9 cellular contexts compared by ENCODE assay signal in genomic region chrX:68647156-68647957, GRCh38. TPM values are rescaled to one million over a fixed set of nuclear protein-coding genes. Genes with fewer than 3 reads are reported as not detected.
DNase-seq lines count a peak whose midpoint lies in the region; ATAC-seq, FAIRE-seq and TF ChIP-seq lines count a peak whose summit lies in the region.
"Had no signal": no experiment of that assay in that cellular context is flagged by ENCODE, and none has a peak within 500 bp of the region (broad histone marks: within the 10 kb centered on the region; RNA-seq: fewer than 3 reads in every experiment).

A gene with protein sequence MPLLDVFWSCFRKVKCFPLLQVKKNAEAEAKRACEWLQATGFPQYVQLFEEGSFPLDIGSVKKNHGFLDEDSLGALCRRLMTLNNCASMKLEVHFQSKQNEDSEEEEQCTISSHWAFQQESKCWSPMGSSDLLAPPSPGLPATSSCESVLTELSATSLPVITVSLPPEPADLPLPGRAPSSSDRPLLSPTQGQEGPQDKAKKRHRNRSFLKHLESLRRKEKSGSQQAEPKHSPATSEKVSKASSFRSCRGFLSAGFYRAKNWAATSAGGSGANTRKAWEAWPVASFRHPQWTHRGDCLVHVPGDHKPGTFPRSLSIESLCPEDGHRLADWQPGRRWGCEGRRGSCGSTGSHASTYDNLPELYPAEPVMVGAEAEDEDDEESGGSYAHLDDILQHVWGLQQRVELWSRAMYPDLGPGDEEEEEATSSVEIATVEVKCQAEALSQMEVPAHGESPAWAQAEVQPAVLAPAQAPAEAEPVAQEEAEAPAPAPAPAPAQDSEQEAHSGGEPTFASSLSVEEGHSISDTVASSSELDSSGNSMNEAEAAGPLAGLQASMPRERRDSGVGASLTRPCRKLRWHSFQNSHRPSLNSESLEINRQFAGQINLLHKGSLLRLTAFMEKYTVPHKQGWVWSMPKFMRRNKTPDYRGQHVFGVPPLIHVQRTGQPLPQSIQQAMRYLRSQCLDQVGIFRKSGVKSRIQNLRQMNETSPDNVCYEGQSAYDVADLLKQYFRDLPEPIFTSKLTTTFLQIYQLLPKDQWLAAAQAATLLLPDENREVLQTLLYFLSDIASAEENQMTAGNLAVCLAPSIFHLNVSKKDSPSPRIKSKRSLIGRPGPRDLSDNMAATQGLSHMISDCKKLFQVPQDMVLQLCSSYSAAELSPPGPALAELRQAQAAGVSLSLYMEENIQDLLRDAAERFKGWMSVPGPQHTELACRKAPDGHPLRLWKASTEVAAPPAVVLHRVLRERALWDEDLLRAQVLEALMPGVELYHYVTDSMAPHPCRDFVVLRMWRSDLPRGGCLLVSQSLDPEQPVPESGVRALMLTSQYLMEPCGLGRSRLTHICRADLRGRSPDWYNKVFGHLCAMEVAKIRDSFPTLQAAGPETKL (plus strand): TSS chrX:68647666. CDS start chrX:68647883, 217 bp downstream.

- H3K4me3 ChIP-seq in A549 (peak within 1 kb of the TSS; percentile 46), endothelial cell of umbilical vein (replicated peaks in 1 of 3; ENCODE audit: insufficient read depth in 1 of 3, low read depth in 1 of 3, low read length in 3 of 3) (peak within 1 kb of the TSS; percentile 26 to 59 (median 43)), mesodermal cell (ENCODE audit: extremely low read depth, insufficient read depth, low read length, poor library complexity, severe bottlenecking) (peak within 1 kb of the TSS; percentile 23)

- no peaks in the 10 kb centered on the region for H3K27me3 ChIP-seq in endothelial cell of umbilical vein (ENCODE audit: control insufficient read depth in 2 of 2, insufficient read depth in 2 of 2, low read length in 2 of 2)

- H4K20me1 ChIP-seq in endothelial cell of umbilical vein (replicated peaks; ENCODE audit: control insufficient read depth, extremely low read depth, insufficient read depth, low read length): no peaks in the 10 kb centered on the region

- peak; percentile 18; the same call in 1 of the 2 replicates for TF ChIP-seq POLR2A in A549 (IDR thresholded peaks at IDR 0.05; ENCODE audit: low read length)
- no peak for TF ChIP-seq POLR2A in endothelial cell of umbilical vein (IDR thresholded peaks at IDR 0.05; ENCODE audit: low read depth, low read length)

- H3K36me3 ChIP-seq in endothelial cell of umbilical vein (ENCODE audit: control insufficient read depth in 2 of 2, extremely low read depth in 1 of 2, insufficient read depth in 2 of 2, low read length in 2 of 2): no peaks in the 10 kb centered on the region
- no peaks in the 10 kb centered on the region for H3K36me3 ChIP-seq in mesodermal cell (ENCODE audit: control insufficient read depth, insufficient read depth, low read length)

- H3K9ac ChIP-seq in endothelial cell of umbilical vein (replicated peaks; ENCODE audit: extremely low read depth, insufficient read depth, low read length): no peak within 1 kb of the TSS

- TF ChIP-seq CTCF in A549 (IDR thresholded peaks at IDR 0.05) (no peak), endothelial cell of umbilical vein (IDR thresholded peaks at IDR 0.05; ENCODE audit: extremely low read depth in 1 of 2, insufficient read depth in 1 of 2, low read depth in 1 of 2, low read length in 2 of 2) (peak in 1 of 2 donors; percentile 11)

- H2AFZ ChIP-seq in endothelial cell of umbilical vein (ENCODE audit: low read depth, low read length): peak within 1 kb of the TSS; percentile 90

- POLR2A ChIA-PET in A549 (lab: Yijun Ruan, JAX) (interaction anchor here (0.6 kb wide), 1 partner anchor 530 kb away, joined by 3 read pairs; no protein-coding TSS in a partner anchor), endothelial cell of umbilical vein (lab: Charles Lee) (no interaction called here)

- no peak for TF ChIP-seq RAD21 in A549 (conservative IDR thresholded peaks at IDR 0.05 in 1 of 2, IDR thresholded peaks at IDR 0.05 in 1 of 2)

- H3K27ac ChIP-seq in A549 (peak within 1 kb of the TSS; percentile 70 to 90), endothelial cell of umbilical vein (ENCODE audit: insufficient read depth, low read depth, low read length) (no peak within 1 kb of the TSS), mesodermal cell (ENCODE audit: low read depth, low read length, severe bottlenecking) (no peak within 1 kb of the TSS)

- H3K9me1 ChIP-seq in endothelial cell of umbilical vein (replicated peaks; ENCODE audit: control insufficient read depth, extremely low read depth, insufficient read depth, low read length): no peaks in the 10 kb centered on the region

- FAIRE-seq in A549 (lab: Jason Lieb, UNC) (peak; percentile 23), endothelial cell of umbilical vein (lab: Jason Lieb, UNC) (peak; percentile 98)

- H3K4me2 ChIP-seq in A549 (peak within 1 kb of the TSS; percentile 82), endothelial cell of umbilical vein (ENCODE audit: insufficient read depth, low read length) (peak within 1 kb of the TSS; percentile 75)

- peak; percentile 91 to 94 for ATAC-seq in A549
- ATAC-seq in GM18867 (IDR thresholded peaks at IDR 0.05; ENCODE audit: unreplicated experiment): no peak

- DNase-seq in A549 (ENCODE audit: low read depth in 1 of 2, low spot score in 1 of 2) (peak; percentile 72 to 76), LoVo (ENCODE audit: low spot score) (peak; percentile 1), endothelial cell of umbilical vein (ENCODE audit: low read depth, low spot score) (peak; percentile 57), activated T-cell treated with anti-CD3 and anti-CD28 coated beads for 4 hours (no peak), NCI-H526 treated with DMSO at 0.1 percent for 48 hours (lab: John Stamatoyannopoulos, UW) (no peak)
- DNase-seq in stimulated activated CD4-positive, alpha-beta T cell treated with anti-CD3 and anti-CD28 coated beads, Interleukin-2, amount 100 ng/mL, for 48 hours: no peak
- DNase-seq: GDM1 had no signal

- no peaks in the 10 kb centered on the region for H3K9me3 ChIP-seq in A549
- H3K9me3 ChIP-seq in endothelial cell of umbilical vein (replicated peaks; ENCODE audit: control insufficient read depth, insufficient read depth, low read length): no peaks in the 10 kb centered on the region
- H3K9me3 ChIP-seq in mesodermal cell (ENCODE audit: control insufficient read depth, low read length): no peaks in the 10 kb centered on the region

- intact Hi-C loops in endothelial cell of umbilical vein (cut with micrococcal nuclease): loop anchor here (5.0 kb wide), 1 partner anchor 45 kb away; no protein-coding TSS in a partner anchor

- H3K4me1 ChIP-seq in A549 (peaks cover 24% of the 10 kb centered on the region), endothelial cell of umbilical vein (ENCODE audit: control insufficient read depth, extremely low read depth, insufficient read depth, low read length) (peaks cover 7% of the 10 kb centered on the region), mesodermal cell (ENCODE audit: control insufficient read depth, insufficient read depth, low read length, poor library complexity, severe bottlenecking) (peaks cover 4% of the 10 kb centered on the region)

- WGBS in A549 (ENCODE audit: missing lambda C conversion rate): 12% methylated on average over 13 of the region's 40 CpGs
- 0% methylated on average over 2 of the region's 40 CpGs; no CpG with 5 or more reads in 1 of the 2 experiments for WGBS in mesodermal cell (ENCODE audit: insufficient coverage in 2 of 2), 2 experiments

- dilution Hi-C loops in endothelial cell of umbilical vein (cut with MboI; ENCODE audit: extremely low pct_ligation_motif_present, low sequenced_read_pairs): no loop called here

- no peaks in the 10 kb centered on the region for H3K79me2 ChIP-seq in endothelial cell of umbilical vein (ENCODE audit: control insufficient read depth, insufficient read depth, low read length)

- no TSS peak for BruUV-seq in endothelial cell of umbilical vein (replicated peaks; lab: Mats Ljungman, UMichigan)

- CTCF ChIA-PET in A549 (lab: Yijun Ruan, JAX) (interaction anchor here (0.7 to 1.6 kb wide), 5 partner anchors 10 to 47 kb away, joined by 3 to 6 read pairs (median 3); no protein-coding TSS in a partner anchor), endothelial cell of umbilical vein (lab: Charles Lee) (interaction anchor here (0.9 to 1.5 kb wide), 2 partner anchors 46 to 63 kb away, joined by 3 to 4 read pairs; no protein-coding TSS in a partner anchor)

- no peak for TF ChIP-seq EP300 in A549 (IDR thresholded peaks at IDR 0.05)

TF ChIP-seq in A549, 52 proteins besides CTCF, POLR2A, EP300 and RAD21 (continues in another document):
- no peak for TF ChIP-seq EHMT2 (IDR thresholded peaks at IDR 0.05; ENCODE audit: low read depth)
- TF ChIP-seq, protein P1, sequence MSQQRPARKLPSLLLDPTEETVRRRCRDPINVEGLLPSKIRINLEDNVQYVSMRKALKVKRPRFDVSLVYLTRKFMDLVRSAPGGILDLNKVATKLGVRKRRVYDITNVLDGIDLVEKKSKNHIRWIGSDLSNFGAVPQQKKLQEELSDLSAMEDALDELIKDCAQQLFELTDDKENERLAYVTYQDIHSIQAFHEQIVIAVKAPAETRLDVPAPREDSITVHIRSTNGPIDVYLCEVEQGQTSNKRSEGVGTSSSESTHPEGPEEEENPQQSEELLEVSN (IDR thresholded peaks at IDR 0.05; ENCODE audit: borderline replicate concordance, low read depth): peak; percentile 92

TF ChIP-seq in endothelial cell of umbilical vein, 7 proteins besides CTCF, POLR2A, EP300 and RAD21 (continues in another document):
- TF ChIP-seq JUN (IDR thresholded peaks at IDR 0.05; ENCODE audit: borderline replicate concordance, insufficient read depth, insufficient read length, low read depth) (no peak), MAX (IDR thresholded peaks at IDR 0.05; ENCODE audit: insufficient read depth, insufficient read length) (no peak), POLR2AphosphoS5 (IDR thresholded peaks at IDR 0.05; ENCODE audit: insufficient read depth, low read depth, low read length) (no peak)

RNA-seq across cellular contexts. Expression of the gene that starts here (rescaled TPM):
- 1.6 and 1.9 TPM in 2 replicates for polyA plus RNA-seq in A549 (2011; rRNA removed)
- 0.91 and 1.4 TPM in 2 replicates for polyA plus RNA-seq in A549 (2012; cell fraction: cytosol; rRNA removed)
- polyA plus RNA-seq in A549 (2012; cell fraction: nucleus; rRNA removed): 2.6 and 3.2 TPM in 2 replicates
- polyA plus RNA-seq in A549 (2017; fragmentation: RNase III; extraction: RNeasy Plus Mini Kit Qiagen cat#74134 plus additional on column Dnase treatment): 1.2 to 1.7 TPM (median 1.5 TPM) in 3 replicates
- 2.7 and 4.4 TPM in 2 replicates for polyA minus RNA-seq in A549 (2011; rRNA and poly(A)+ RNA removed)
- 8.4 and 14.8 TPM in 2 replicates for total RNA-seq in endothelial cell of umbilical vein
- polyA plus RNA-seq in endothelial cell of umbilical vein: 6.3 and 6.8 TPM in 2 replicates
- 4.7 and 4.9 TPM in 2 replicates for polyA plus RNA-seq in endothelial cell of umbilical vein (2011; cell fraction: cytosol; rRNA removed)
- polyA plus RNA-seq in endothelial cell of umbilical vein (2011; cell fraction: nucleus; rRNA removed): 13.8 and 15.7 TPM in 2 replicates
- polyA plus RNA-seq in endothelial cell of umbilical vein (2012): 5.3 and 5.8 TPM in 2 replicates
- polyA minus RNA-seq in endothelial cell of umbilical vein: 12.5 and 12.7 TPM in 2 replicates
- 2.3 TPM for polyA minus RNA-seq in endothelial cell of umbilical vein (2011; cell fraction: cytosol; rRNA and poly(A)+ RNA removed)
- polyA minus RNA-seq in endothelial cell of umbilical vein (2011; cell fraction: nucleus; rRNA and poly(A)+ RNA removed): 6.0 and 7.1 TPM in 2 replicates
- 14.4 TPM for polyA plus RNA-seq in mesodermal cell (2013, experiment 1 of 2)
- 9.2 TPM for polyA plus RNA-seq in mesodermal cell (2013, experiment 2 of 2)

Comparison
In these comparisons a context has a peak if more than half of its experiments do, and no peak if none do; other contexts are left out.
1. DNase-seq: peak in A549 (2 of 2), LoVo (single experiment) and endothelial cell of umbilical vein (single experiment); none in activated T-cell treated with anti-CD3 and anti-CD28 coated beads for 4 hours (single experiment), NCI-H526 treated with DMSO at 0.1 percent for 48 hours (single experiment) and stimulated activated CD4-positive, alpha-beta T cell treated with anti-CD3 and anti-CD28 coated beads, Interleukin-2, amount 100 ng/mL, for 48 hours (0 of 2).
2. H3K27ac ChIP-seq: peak in A549 (2 of 2); none in endothelial cell of umbilical vein (single experiment) and mesodermal cell (single experiment).
3. Peak in every context shown above with its lines, with median percentiles within 50 percentile points of each other: H3K4me3 ChIP-seq.